In the genomic region with DNA sequence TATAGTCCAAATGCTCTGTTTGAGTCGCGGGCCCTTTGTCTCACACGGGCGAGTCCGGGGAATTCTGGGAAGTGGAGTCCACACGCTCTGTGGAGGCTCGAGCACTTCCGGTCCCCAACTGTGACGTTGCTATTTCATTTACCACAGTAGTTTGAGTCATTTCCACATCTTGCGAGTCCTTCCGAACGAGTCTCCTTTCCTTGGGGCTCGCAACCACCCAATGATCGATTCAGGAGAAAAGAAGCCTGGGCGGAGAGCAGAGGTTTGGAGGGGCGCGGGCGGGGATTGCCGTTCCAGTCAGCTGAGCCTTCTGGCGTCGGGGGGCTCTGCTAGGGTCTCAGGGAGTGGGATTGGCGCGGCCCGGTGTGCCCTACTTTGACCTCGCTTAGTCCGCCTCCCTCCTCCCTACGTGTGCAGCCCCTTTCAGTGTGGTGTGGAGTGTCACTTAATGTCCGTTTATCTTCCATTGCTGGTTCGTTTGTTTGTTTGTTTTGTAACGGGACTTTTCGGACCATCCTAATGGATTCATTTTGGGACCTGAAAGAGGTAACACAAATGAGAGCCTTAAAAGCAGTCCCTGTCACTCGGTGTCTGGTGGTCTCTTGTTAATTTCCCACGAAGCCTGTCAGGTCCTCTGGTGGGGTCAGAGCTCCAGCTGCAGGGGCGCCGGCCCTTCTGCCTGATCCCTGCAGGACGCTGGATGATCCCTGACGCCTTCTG, we compare ENCODE assay signal across 8 cellular contexts. TPM values are rescaled to one million over a fixed set of nuclear protein-coding genes. Genes with fewer than 3 reads are reported as not detected.
DNase-seq lines count a peak whose midpoint lies in the region; ATAC-seq and TF ChIP-seq lines count a peak whose summit lies in the region.

TSS of gene ZNF222 (plus strand) at position 163 of the 720 bp plus-strand sequence. CDS start at position 221, 58 bp downstream.

- H3K27me3 ChIP-seq in AG04450 (ENCODE audit: control insufficient read depth, insufficient read depth, low read length) (peaks cover 2% of the 10 kb centered on the region), dorsolateral prefrontal cortex (peaks cover 0 to 6% (median 0%) of the 10 kb centered on the region in 45 donors), right lobe of liver (no peaks in the 10 kb centered on the region)

- H3K9me3 ChIP-seq in AG04450 (ENCODE audit: control insufficient read depth, insufficient read depth, low read length) = no peaks in the 10 kb centered on the region
- H3K9me3 ChIP-seq in right lobe of liver = peaks cover 0 to 10% (median under 1%) of the 10 kb centered on the region in 4 donors

- H3K36me3 ChIP-seq in right lobe of liver = peaks cover 0 to 22% (median 7%) of the 10 kb centered on the region in 4 donors

- H3K27ac ChIP-seq in AG04450 (ENCODE audit: low read depth, low read length) (peak within 1 kb of the TSS; percentile 68), dorsolateral prefrontal cortex (peak within 1 kb of the TSS in 35 of 59 donors; percentile 6 to 84 (median 51)), right lobe of liver (peak within 1 kb of the TSS in 1 of 3 donors; percentile 43)

- DNase-seq in AG04450 (ENCODE audit: low read depth, low spot score) = peak; percentile 70
- DNase-seq in NCI-H524 (lab: John Stamatoyannopoulos, UW) = peak; percentile 46 to 74
- peak; percentile 54 to 76 for DNase-seq in activated CD4-positive, alpha-beta T cell treated with anti-CD3 and anti-CD28 coated beads, Interleukin-2, amount 50 U/mL, for 24 hours (ENCODE audit: low read depth in 1 of 2, low spot score in 1 of 2)
- DNase-seq in dorsolateral prefrontal cortex = peak; percentile 70 to 95 (median 88)
- DNase-seq in right lobe of liver = peak; percentile 84 to 90 (median 89)
- DNase-seq in stimulated activated CD4-positive, alpha-beta T cell treated with anti-CD3 and anti-CD28 coated beads, Interleukin-4, amount 100 ng/mL, for 1 hour = peak; percentile 70

- H3K4me3 ChIP-seq in AG04450 (ENCODE audit: low read depth, low read length) = peak within 1 kb of the TSS; percentile 86
- H3K4me3 ChIP-seq in dorsolateral prefrontal cortex = peak within 1 kb of the TSS; percentile 62 to 98 (median 87)
- peak within 1 kb of the TSS; percentile 68 to 86 (median 72) for H3K4me3 ChIP-seq in right lobe of liver

- TF ChIP-seq POLR2A in right lobe of liver (IDR thresholded peaks at IDR 0.05) = no peak

- TF ChIP-seq CTCF in AG04450 (IDR thresholded peaks at IDR 0.05; ENCODE audit: low read depth, low read length) (no peak), dorsolateral prefrontal cortex (IDR thresholded peaks at IDR 0.05 in 54 of 56, conservative IDR thresholded peaks at IDR 0.05 in 2 of 56; ENCODE audit: low read depth in 1 of 56, partially characterized antibody in 56 of 56) (peak in 8 of 56 donors; percentile 8 to 27 (median 16)), right lobe of liver (IDR thresholded peaks at IDR 0.05) (no peak)

- no peaks in the 10 kb centered on the region for H3K4me1 ChIP-seq in right lobe of liver

- 2% methylated on average over 24 of the region's 37 CpGs for WGBS in right lobe of liver (ENCODE audit: insufficient coverage, low coverage, low lambda C conversion rate, missing lambda C conversion rate)

- POLR2A ChIA-PET in AG04450 (lab: Yijun Ruan, JAX) = interaction anchor here (0.6 to 0.7 kb wide), 2 partner anchors 48 to 70 kb away, joined by 3 read pairs; no protein-coding TSS in a partner anchor

- intact Hi-C loops in dorsolateral prefrontal cortex (cut with DNase I) = loop anchor here in 1 of 2 donors (2.0 kb wide), 1 partner anchor 23 kb away; the partner anchor contains the start of gene ZNF230
- intact Hi-C loops in right lobe of liver (cut with DNase I) = no loop called here

- CTCF ChIA-PET in AG04450 (lab: Charles Lee) = interaction anchor here (0.7 kb wide), 1 partner anchor 517 kb away, joined by 3 read pairs; no protein-coding TSS in a partner anchor

- ATAC-seq in GM18870 (IDR thresholded peaks at IDR 0.05; ENCODE audit: unreplicated experiment) = peak; percentile 63
- ATAC-seq in HG03354 (IDR thresholded peaks at IDR 0.05; ENCODE audit: poor library complexity, severe bottlenecking, unreplicated experiment) = peak; percentile 95
- ATAC-seq in right lobe of liver = peak; percentile 98 to 100 (median 100)

RNA-seq across cellular contexts. Expression of gene ZNF222, which starts in this region (rescaled TPM):
- 5.1 and 6.9 TPM in 2 replicates for polyA plus RNA-seq in AG04450 (2011; rRNA removed)
- 5.4 and 6.8 TPM in 2 replicates for polyA minus RNA-seq in AG04450 (2011; rRNA and poly(A)+ RNA removed)
- 10 to 100 TPM in 7 of 120 experiments, 1 to 10 TPM in 113; 2.5 to 10.7 (median 7.0) TPM for total RNA-seq in dorsolateral prefrontal cortex
- 1 to 10 TPM in 5 of 6 experiments, under 1 TPM in 1; 0.87 to 1.8 (median 1.2) TPM for total RNA-seq in right lobe of liver
